ENCODE assay signal across 11 cellular contexts in the genomic region with DNA sequence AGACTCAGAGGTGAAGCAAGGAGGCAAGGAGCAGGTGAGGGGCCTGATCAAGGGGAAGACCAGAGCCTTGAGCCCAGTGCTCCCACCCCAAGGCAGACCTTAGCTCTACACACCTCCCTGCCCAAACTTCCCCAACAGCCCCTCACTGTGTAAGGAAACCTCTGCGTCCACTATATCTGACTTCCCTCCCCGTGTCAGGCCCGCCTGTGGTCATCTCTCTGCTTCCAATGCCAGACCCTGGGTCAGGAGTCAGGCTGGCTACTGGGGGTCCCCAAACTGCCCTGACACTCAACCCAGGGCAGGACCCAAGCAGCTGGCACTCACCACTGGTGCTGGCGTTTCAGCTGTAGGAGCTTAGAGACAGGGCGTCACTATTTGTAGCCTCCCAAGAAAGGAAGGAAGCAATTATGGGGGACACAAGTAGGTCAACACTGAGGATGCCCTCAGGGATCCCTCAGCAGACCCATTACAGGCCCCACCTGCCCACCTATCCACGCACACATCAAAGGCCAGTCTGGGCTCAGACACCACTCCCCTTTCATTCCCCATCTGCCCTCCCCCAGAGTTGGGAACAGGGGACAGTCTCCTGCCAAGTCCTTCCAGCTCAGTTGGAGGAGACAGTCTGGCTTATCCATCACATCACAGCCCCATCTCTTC. TPM values are rescaled to one million over a fixed set of nuclear protein-coding genes. Genes with fewer than 3 reads are reported as not detected.
DNase-seq lines count a peak whose midpoint lies in the region; ATAC-seq and TF ChIP-seq lines count a peak whose summit lies in the region.
"Had no signal": no experiment of that assay in that cellular context is flagged by ENCODE, and none has a peak within 500 bp of the region (broad histone marks: within the 10 kb centered on the region; RNA-seq: fewer than 3 reads in every experiment).

No MANE protein-coding gene starts in this region.

- DNase-seq in NCI-H69 (lab: John Stamatoyannopoulos, UW) (peak; percentile 76), esophagus muscularis mucosa (ENCODE audit: extremely low spot score) (no peak), Kasumi-1 (lab: John Stamatoyannopoulos, UW) (no peak), SKM-1 treated with dmso at 0.1 percent for 144 hours (lab: John Stamatoyannopoulos, UW; ENCODE audit: unreplicated experiment) (no peak)
- no peak for DNase-seq in naive thymus-derived CD4-positive, alpha-beta T cell
- DNase-seq: MV-4-11; NCI-H510A treated with DMSO at 0.1 percent for 48 hours; stimulated activated CD4-positive, alpha-beta T cell treated with anti-CD3 and anti-CD28 coated beads, Interleukin-12 subunit alpha, Interleukin-12 subunit beta, amount 100 ng/mL, for 4 hours had no signal

- H3K27me3 ChIP-seq in BLaER1: no peaks in the 10 kb centered on the region
- no peaks in the 10 kb centered on the region for H3K27me3 ChIP-seq in esophagus muscularis mucosa
- H3K27me3 ChIP-seq in rectal smooth muscle tissue (ENCODE audit: control insufficient read depth, insufficient read depth, low read length): no peaks in the 10 kb centered on the region
- no peaks in the 10 kb centered on the region for H3K27me3 ChIP-seq in naive thymus-derived CD4-positive, alpha-beta T cell (ENCODE audit: control insufficient read depth in 2 of 2, insufficient read depth in 2 of 2, low read length in 2 of 2)

- no peak for TF ChIP-seq CTCF in esophagus muscularis mucosa (IDR thresholded peaks at IDR 0.05)

- H3K4me1 Mint-ChIP-seq in naive thymus-derived CD4-positive, alpha-beta T cell: peaks cover 28 to 53% (median 34%) of the 10 kb centered on the region in 7 donors

- no peak for ATAC-seq in naive thymus-derived CD4-positive, alpha-beta T cell
- no peak for ATAC-seq in HG03469 (IDR thresholded peaks at IDR 0.05; ENCODE audit: unreplicated experiment)

- H3K9me3 Mint-ChIP-seq in naive thymus-derived CD4-positive, alpha-beta T cell: peaks cover 0 to 1% (median 0%) of the 10 kb centered on the region in 11 donors

- H3K27ac Mint-ChIP-seq in naive thymus-derived CD4-positive, alpha-beta T cell: peak overlapping the region in 3 of 9 donors; percentile 16 to 61 (median 17)

- POLR2A ChIA-PET in naive thymus-derived CD4-positive, alpha-beta T cell (lab: Charles Lee): interaction anchor here (1.0 to 2.7 kb wide), 2 partner anchors 9 to 16 kb away, joined by 4 to 28 read pairs; partner anchors contain the start of genes S100A5 and S100A6

- intact Hi-C loops in esophagus muscularis mucosa (cut with DNase I): no loop called here
- intact Hi-C loops in naive thymus-derived CD4-positive, alpha-beta T cell (cut with micrococcal nuclease): loop anchor here in 1 of 2 donors (5.0 kb wide), 2 partner anchors 38 to 177 kb away; partner anchors contain the start of gene INTS3

- H3K4me2 ChIP-seq in BLaER1: peak overlapping the region; percentile 86

- H3K36me3 Mint-ChIP-seq in naive thymus-derived CD4-positive, alpha-beta T cell: peaks cover 0 to 6% (median 0%) of the 10 kb centered on the region in 5 donors

- H3K36me3 ChIP-seq in BLaER1: no peaks in the 10 kb centered on the region
- no peaks in the 10 kb centered on the region for H3K36me3 ChIP-seq in esophagus muscularis mucosa
- no peaks in the 10 kb centered on the region for H3K36me3 ChIP-seq in rectal smooth muscle tissue (ENCODE audit: control insufficient read depth, insufficient read depth, low read length)
- H3K36me3 ChIP-seq in naive thymus-derived CD4-positive, alpha-beta T cell (ENCODE audit: control insufficient read depth in 2 of 3, insufficient read depth in 3 of 3, low read length in 3 of 3): no peaks in the 10 kb centered on the region

- H3K4me3 ChIP-seq in BLaER1 (no peak overlapping the region), esophagus muscularis mucosa (no peak overlapping the region), rectal smooth muscle tissue (ENCODE audit: low read length) (no peak overlapping the region)
- H3K4me3 ChIP-seq in naive thymus-derived CD4-positive, alpha-beta T cell (ENCODE audit: low read length): no peak overlapping the region

- H3K27me3 Mint-ChIP-seq in naive thymus-derived CD4-positive, alpha-beta T cell: no peaks in the 10 kb centered on the region

- CTCF ChIA-PET in naive thymus-derived CD4-positive, alpha-beta T cell (lab: Charles Lee): interaction anchor here (0.6 to 2.3 kb wide), 5 partner anchors 12 to 18 kb away, joined by 3 to 7 read pairs (median 5); partner anchors contain the start of gene S100A6

- H3K9ac ChIP-seq in BLaER1 (no peak overlapping the region), rectal smooth muscle tissue (ENCODE audit: low read length) (no peak overlapping the region)

- 86% methylated on average over 4 of the region's 6 CpGs for WGBS in esophagus muscularis mucosa

- no peak for TF ChIP-seq EP300 in esophagus muscularis mucosa (IDR thresholded peaks at IDR 0.05)

- H3K27ac ChIP-seq in BLaER1: no peak overlapping the region
- peak overlapping the region; percentile 29 to 71 (median 64) for H3K27ac ChIP-seq in esophagus muscularis mucosa (replicated peaks in 1 of 4)
- H3K27ac ChIP-seq in rectal smooth muscle tissue (ENCODE audit: low read depth, low read length): peak overlapping the region; percentile 58
- H3K27ac ChIP-seq in naive thymus-derived CD4-positive, alpha-beta T cell (ENCODE audit: low read depth, low read length): no peak overlapping the region

- peaks cover 82% of the 10 kb centered on the region for H3K4me1 ChIP-seq in BLaER1
- H3K4me1 ChIP-seq in esophagus muscularis mucosa: peaks cover 52 to 81% (median 79%) of the 10 kb centered on the region in 4 donors
- H3K4me1 ChIP-seq in rectal smooth muscle tissue (ENCODE audit: control insufficient read depth, insufficient read depth, low read length): peaks cover 35% of the 10 kb centered on the region
- peaks cover 8 to 24% of the 10 kb centered on the region in 2 donors for H3K4me1 ChIP-seq in naive thymus-derived CD4-positive, alpha-beta T cell (ENCODE audit: control insufficient read depth in 2 of 2, insufficient read depth in 2 of 2, low read length in 2 of 2)

- H3K4me3 Mint-ChIP-seq in naive thymus-derived CD4-positive, alpha-beta T cell: no peak overlapping the region

- H4K20me1 ChIP-seq in BLaER1: no peaks in the 10 kb centered on the region

- H3K9me3 ChIP-seq in BLaER1 (no peaks in the 10 kb centered on the region), esophagus muscularis mucosa (no peaks in the 10 kb centered on the region)
- no peaks in the 10 kb centered on the region for H3K9me3 ChIP-seq in naive thymus-derived CD4-positive, alpha-beta T cell (ENCODE audit: control insufficient read depth in 2 of 3, low read length in 3 of 3)

- TF ChIP-seq POLR2A in esophagus muscularis mucosa (IDR thresholded peaks at IDR 0.05; ENCODE audit: low read depth): no peak

RNA-seq across cellular contexts. Expression of gene S100A3, which starts 0.8 kb away (rescaled TPM):
- 1 to 10 TPM in 3 of 4 donors, not detected in 1; 2.1 to 4.2 (median 2.7) TPM for total RNA-seq in esophagus muscularis mucosa
- total RNA-seq in naive thymus-derived CD4-positive, alpha-beta T cell: not detected
- polyA plus RNA-seq in naive thymus-derived CD4-positive, alpha-beta T cell: not detected

RNA-seq across cellular contexts. Expression of gene S100A4, which starts 4.3 kb away (rescaled TPM):
- total RNA-seq in esophagus muscularis mucosa: 100 to 1,000 TPM; 154 to 362 (median 273) TPM
- total RNA-seq in naive thymus-derived CD4-positive, alpha-beta T cell: 100 to 1,000 TPM in 3 of 5 experiments, 10 to 100 TPM in 2; 54.0 to 766 (median 204) TPM
- polyA plus RNA-seq in naive thymus-derived CD4-positive, alpha-beta T cell: 100 to 1,000 TPM; 259 to 359 TPM

RNA-seq across cellular contexts. Expression of gene S100A5, which starts 9.1 kb away (rescaled TPM):
- total RNA-seq in esophagus muscularis mucosa: under 1 TPM in 1 of 4 donors, not detected in 3; 0.98 TPM
- total RNA-seq in naive thymus-derived CD4-positive, alpha-beta T cell: 1 to 10 TPM in 2 of 5 experiments, under 1 TPM in 1, not detected in 2; 0.78 to 2.0 (median 1.2) TPM
- polyA plus RNA-seq in naive thymus-derived CD4-positive, alpha-beta T cell: 1 to 10 TPM in 1 of 2 donors, under 1 TPM in 1; 0.91 to 1.5 TPM

RNA-seq across cellular contexts. Expression of gene S100A6, which starts 14.1 kb away (rescaled TPM):
- total RNA-seq in esophagus muscularis mucosa: 100 to 1,000 TPM; 432 to 759 (median 607) TPM
- 100 to 1,000 TPM; 178 to 433 (median 201) TPM for total RNA-seq in naive thymus-derived CD4-positive, alpha-beta T cell
- polyA plus RNA-seq in naive thymus-derived CD4-positive, alpha-beta T cell: 100 to 1,000 TPM; 424 to 568 TPM

RNA-seq across cellular contexts. Expression of gene S100A2, which starts 15.8 kb away (rescaled TPM):
- total RNA-seq in esophagus muscularis mucosa: under 1 TPM in 2 of 4 donors, not detected in 2; 0.34 to 0.71 TPM
- total RNA-seq in naive thymus-derived CD4-positive, alpha-beta T cell: 1 to 10 TPM in 1 of 5 experiments, not detected in 4; 1.1 TPM
- not detected for polyA plus RNA-seq in naive thymus-derived CD4-positive, alpha-beta T cell

Comparison
In these comparisons a context has a peak if more than half of its experiments do, and no peak if none do; other contexts are left out.
1. H3K27ac ChIP-seq: peak in esophagus muscularis mucosa (4 of 4) and rectal smooth muscle tissue (single experiment); none in BLaER1 (single experiment) and naive thymus-derived CD4-positive, alpha-beta T cell (single experiment).